In genomic region chr14:77599894-77600293, GRCh38 we compare ENCODE assay signal across 1 cellular context.
TF ChIP-seq lines count a peak whose summit lies in the region.

No MANE protein-coding gene starts in this region.

TF ChIP-seq in IMR-90, 13 proteins besides CTCF, POLR2A, EP300 and RAD21 (continued from another document):
- TF ChIP-seq MAZ (IDR thresholded peaks at IDR 0.05; ENCODE audit: borderline replicate concordance, low read depth, low read length) (no peak), FOS (IDR thresholded peaks at IDR 0.05; ENCODE audit: low read depth, low read length) (no peak), RFX5 (IDR thresholded peaks at IDR 0.05; ENCODE audit: low read depth, low read length) (no peak), MAFK (IDR thresholded peaks at IDR 0.05; ENCODE audit: low read depth, low read length) (no peak), CHD1 (IDR thresholded peaks at IDR 0.05; ENCODE audit: low read depth, low read length) (no peak)
- TF ChIP-seq, protein P1, sequence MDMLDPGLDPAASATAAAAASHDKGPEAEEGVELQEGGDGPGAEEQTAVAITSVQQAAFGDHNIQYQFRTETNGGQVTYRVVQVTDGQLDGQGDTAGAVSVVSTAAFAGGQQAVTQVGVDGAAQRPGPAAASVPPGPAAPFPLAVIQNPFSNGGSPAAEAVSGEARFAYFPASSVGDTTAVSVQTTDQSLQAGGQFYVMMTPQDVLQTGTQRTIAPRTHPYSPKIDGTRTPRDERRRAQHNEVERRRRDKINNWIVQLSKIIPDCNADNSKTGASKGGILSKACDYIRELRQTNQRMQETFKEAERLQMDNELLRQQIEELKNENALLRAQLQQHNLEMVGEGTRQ (IDR thresholded peaks at IDR 0.05; ENCODE audit: low read depth, low read length), result no peak
